ENCODE assay signal across 21 cellular contexts in the genomic region with DNA sequence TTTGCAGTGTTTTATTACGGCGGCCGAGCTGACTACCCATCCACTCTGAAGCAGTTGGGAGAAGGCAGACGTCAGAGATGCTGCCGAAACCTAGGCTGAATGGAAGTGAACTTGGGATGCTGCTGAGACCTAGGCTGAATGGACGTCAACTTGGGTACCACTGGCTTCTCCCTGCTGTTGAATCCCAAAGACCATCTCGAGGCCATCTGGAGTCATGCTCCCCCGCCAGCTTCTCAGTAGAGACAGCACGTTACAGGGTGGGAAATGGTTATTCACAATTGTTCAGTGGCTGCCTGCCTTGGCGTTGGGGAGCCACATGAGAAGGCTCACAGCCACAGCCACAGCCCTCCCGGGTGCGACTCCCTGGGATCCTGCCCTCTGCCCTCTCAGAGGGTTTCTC. TPM values are rescaled to one million over a fixed set of nuclear protein-coding genes. Genes with fewer than 3 reads are reported as not detected.
DNase-seq lines count a peak whose midpoint lies in the region; ATAC-seq and TF ChIP-seq lines count a peak whose summit lies in the region.
"Had no signal": no experiment of that assay in that cellular context is flagged by ENCODE, and none has a peak within 500 bp of the region (broad histone marks: within the 10 kb centered on the region; RNA-seq: fewer than 3 reads in every experiment).

No MANE protein-coding gene starts in this region.

- H3K27ac ChIP-seq in DND-41 (ENCODE audit: low read length), result peak overlapping the region; percentile 36
- H3K27ac ChIP-seq: esophagus squamous epithelium, lower lobe of right lung, psoas muscle, testis had no signal

- H3K4me3 ChIP-seq in DND-41 (ENCODE audit: low read depth in 1 of 2, low read length in 2 of 2), result no peak overlapping the region
- H3K4me3 ChIP-seq: esophagus squamous epithelium, lower lobe of right lung, psoas muscle, smooth muscle cell, testis had no signal

- H3K27me3 Mint-ChIP-seq in CD14-positive monocyte (ENCODE audit: low read depth in 3 of 3), result peaks cover 0 to 2% (median 2%) of the 10 kb centered on the region in 3 donors
- H3K27me3 Mint-ChIP-seq in activated CD8-positive, alpha-beta T cell treated with anti-CD3 and anti-CD28 coated beads for 36 hours, result no peaks in the 10 kb centered on the region
- H3K27me3 Mint-ChIP-seq in naive B cell, result no peaks in the 10 kb centered on the region

- intact Hi-C loops in CD14-positive monocyte (cut with micrococcal nuclease) (no loop called here), head of caudate nucleus (cut with DNase I) (no loop called here)
- intact Hi-C loops in activated CD8-positive, alpha-beta T cell treated with anti-CD3 and anti-CD28 coated beads for 36 hours (cut with micrococcal nuclease), result no loop called here

- H3K79me2 ChIP-seq in DND-41 (ENCODE audit: insufficient read depth, low read length), result peaks cover 81% of the 10 kb centered on the region

- H3K36me3 ChIP-seq in DND-41 (ENCODE audit: insufficient read depth, low read length), result peaks cover 48% of the 10 kb centered on the region
- H3K36me3 ChIP-seq: esophagus squamous epithelium, lower lobe of right lung had no signal

- H3K36me3 Mint-ChIP-seq in CD14-positive monocyte (peaks cover 31 to 46% of the 10 kb centered on the region in 2 donors), naive B cell (peaks cover 10 to 13% of the 10 kb centered on the region in 2 donors)
- H3K36me3 Mint-ChIP-seq in activated CD8-positive, alpha-beta T cell treated with anti-CD3 and anti-CD28 coated beads for 36 hours (ENCODE audit: low read depth), result peaks cover 17% of the 10 kb centered on the region

- H3K4me1 Mint-ChIP-seq in CD14-positive monocyte (peaks cover 32% of the 10 kb centered on the region), naive B cell (peaks cover 40 to 90% (median 60%) of the 10 kb centered on the region in 3 donors)
- peaks cover 30% of the 10 kb centered on the region for H3K4me1 Mint-ChIP-seq in activated CD8-positive, alpha-beta T cell treated with anti-CD3 and anti-CD28 coated beads for 36 hours (ENCODE audit: low read depth)

- H2AFZ ChIP-seq in DND-41 (ENCODE audit: low read depth, low read length), result no peak overlapping the region

- POLR2A ChIA-PET in activated CD8-positive, alpha-beta T cell treated with anti-CD3 and anti-CD28 coated beads for 36 hours (lab: Charles Lee), result no interaction called here

- H3K4me2 ChIP-seq in DND-41 (ENCODE audit: insufficient read depth, low read length), result no peak overlapping the region
- H3K4me2 ChIP-seq: smooth muscle cell had no signal

- no peak overlapping the region for H3K4me3 Mint-ChIP-seq in CD14-positive monocyte
- no peak overlapping the region for H3K4me3 Mint-ChIP-seq in activated CD8-positive, alpha-beta T cell treated with anti-CD3 and anti-CD28 coated beads for 36 hours
- peak overlapping the region in 2 of 8 donors; percentile 55 to 76 for H3K4me3 Mint-ChIP-seq in naive B cell

- DNase-seq in CD14-positive monocyte (ENCODE audit: low spot score) (no peak), DND-41 (peak; percentile 10), naive B cell (no peak), head of caudate nucleus (no peak), OCI-M1 (lab: John Stamatoyannopoulos, UW) (no peak), NCI-H2107 treated with DMSO at 0.1 percent for 48 hours (lab: John Stamatoyannopoulos, UW; ENCODE audit: unreplicated experiment) (no peak), DMS53 (lab: John Stamatoyannopoulos, UW) (no peak)
- no peak for DNase-seq in activated CD8-positive, alpha-beta T cell treated with anti-CD3 and anti-CD28 coated beads for 36 hours
- DNase-seq: activated CD4-positive, alpha-beta T cell treated with anti-CD3 and anti-CD28 coated beads for 4 hours; central memory CD4-positive, alpha-beta T cell; DMS 273 treated with DMSO at 0.1 percent for 48 hours; esophagus squamous epithelium; lower lobe of right lung; NCI-H1417; psoas muscle; stimulated activated CD4-positive, alpha-beta T cell treated with anti-CD3 and anti-CD28 coated beads, Interleukin-4, amount 100 ng/mL, for 4 hours; testis had no signal

- no peaks in the 10 kb centered on the region for H3K9me3 ChIP-seq in DND-41 (ENCODE audit: insufficient read depth, low read length, severe bottlenecking)
- H3K9me3 ChIP-seq: esophagus squamous epithelium, lower lobe of right lung, psoas muscle, testis had no signal

- TF ChIP-seq CTCF in CD14-positive monocyte (IDR thresholded peaks at IDR 0.05), result no peak
- no peak for TF ChIP-seq CTCF in DND-41 (IDR thresholded peaks at IDR 0.05; ENCODE audit: borderline replicate concordance, extremely low read depth, low read length, poor library complexity, severe bottlenecking)
- TF ChIP-seq CTCF in activated CD8-positive, alpha-beta T cell treated with anti-CD3 and anti-CD28 coated beads for 36 hours (IDR thresholded peaks at IDR 0.05), result no peak

- H3K4me1 ChIP-seq in DND-41 (ENCODE audit: insufficient read depth, low read length), result no peaks in the 10 kb centered on the region; the same call in none of the 2 replicates
- H3K4me1 ChIP-seq: psoas muscle had no signal

- no peak for ATAC-seq in DND-41 (ENCODE audit: insufficient read depth, low read depth)
- ATAC-seq in activated CD8-positive, alpha-beta T cell treated with anti-CD3 and anti-CD28 coated beads for 36 hours, result no peak
- no peak for ATAC-seq in naive B cell (ENCODE audit: low read depth in 2 of 2)
- ATAC-seq: lower lobe of right lung, psoas muscle, SK-N-SH treated with all-trans-retinoic acid at 6 μM for 48 hours had no signal

- CTCF ChIA-PET in activated CD8-positive, alpha-beta T cell treated with anti-CD3 and anti-CD28 coated beads for 36 hours (lab: Charles Lee), result no interaction called here

- H4K20me1 ChIP-seq in DND-41 (ENCODE audit: insufficient read depth, low read length), result peaks cover 50% of the 10 kb centered on the region

- H3K27ac Mint-ChIP-seq in CD14-positive monocyte (peak overlapping the region in 6 of 7 donors; percentile 24 to 84 (median 72)), naive B cell (peak overlapping the region in 4 of 6 donors; percentile 48 to 93 (median 88))
- peak overlapping the region; percentile 76 for H3K27ac Mint-ChIP-seq in activated CD8-positive, alpha-beta T cell treated with anti-CD3 and anti-CD28 coated beads for 36 hours

- H3K9me3 Mint-ChIP-seq in CD14-positive monocyte (peaks cover 0 to 8% (median 0%) of the 10 kb centered on the region in 7 donors), naive B cell (peaks cover 0 to 10% (median 0%) of the 10 kb centered on the region in 7 donors)
- peaks cover 10% of the 10 kb centered on the region for H3K9me3 Mint-ChIP-seq in activated CD8-positive, alpha-beta T cell treated with anti-CD3 and anti-CD28 coated beads for 36 hours

- no peak overlapping the region for H3K9ac ChIP-seq in DND-41 (ENCODE audit: low read depth, low read length)

- H3K27me3 ChIP-seq in DND-41 (ENCODE audit: insufficient read depth, low read length, poor library complexity), result no peaks in the 10 kb centered on the region
- H3K27me3 ChIP-seq: esophagus squamous epithelium, testis had no signal

RNA-seq across cellular contexts. Expression of gene P2RY8, which starts 40.9 kb away (rescaled TPM):
- polyA plus RNA-seq in CD14-positive monocyte, result 10 to 100 TPM; 33.3 to 40.0 TPM
- total RNA-seq in activated CD8-positive, alpha-beta T cell treated with anti-CD3 and anti-CD28 coated beads for 36 hours, result 10 to 100 TPM; 27.5 to 28.3 TPM
- polyA plus RNA-seq in naive B cell (ENCODE audit: low read depth in 6 of 6), result 100 to 1,000 TPM; 227 to 320 (median 275) TPM
- total RNA-seq: myocyte, RPMI7951, smooth muscle cell had no signal
- polyA plus RNA-seq: smooth muscle cell had no signal

RNA-seq across cellular contexts. Expression of gene ASMTL, which starts 43.4 kb away (rescaled TPM):
- polyA plus RNA-seq in CD14-positive monocyte (10 to 100 TPM; 31.0 to 31.5 TPM), naive B cell (ENCODE audit: low read depth in 6 of 6) (10 to 100 TPM; 49.2 to 66.0 (median 57.7) TPM)
- 10 to 100 TPM; 55.8 to 57.2 TPM for total RNA-seq in activated CD8-positive, alpha-beta T cell treated with anti-CD3 and anti-CD28 coated beads for 36 hours

Comparison
In these comparisons a context has a peak if more than half of its experiments do, and no peak if none do; other contexts are left out.
1. RNA of gene P2RY8, which starts 40.9 kb away (polyA plus RNA-seq): 227 to 320 TPM in naive B cell; 33.3 to 40.0 TPM in CD14-positive monocyte; every median in the first group is over 4 times any median in the second.
2. Peak in every context shown above with its lines, with median percentiles within 50 percentile points of each other: H3K27ac Mint-ChIP-seq.